Comparison of ENCODE assay signal across 8 cellular contexts in genomic region chr14:62432955-62433354, GRCh38.
"Had no signal": no experiment of that assay in that cellular context is flagged by ENCODE, and none has a peak within 500 bp of the region (broad histone marks: within the 10 kb centered on the region; RNA-seq: fewer than 3 reads in every experiment).

No MANE protein-coding gene starts in this region.

- FAIRE-seq: G401.6, GM12878, GM12891, GM12892, GM18507, GM19239 had no signal

- DNase-seq: GDM1, GF-D8 had no signal

- ATAC-seq: GM12878 had no signal

- H3K4me3 ChIP-seq: GM12878 had no signal
